In genomic region chr3:182385356-182385755, GRCh38 we compare ENCODE assay signal across 1 cellular context.
TF ChIP-seq lines count a peak whose summit lies in the region.

No MANE protein-coding gene starts in this region.

TF ChIP-seq in H1, 55 proteins besides CTCF, POLR2A, EP300 and RAD21 (continued from another document):
- TF ChIP-seq CHD7 (IDR thresholded peaks at IDR 0.05; ENCODE audit: insufficient replicate concordance, low read length) (peak; percentile 69), RFX5 (IDR thresholded peaks at IDR 0.05; ENCODE audit: borderline replicate concordance, low read depth, low read length) (no peak), CTBP2 (IDR thresholded peaks at IDR 0.05; ENCODE audit: borderline replicate concordance, insufficient read depth, insufficient read length, low read length) (no peak), NANOG (IDR thresholded peaks at IDR 0.05; ENCODE audit: insufficient read depth, low read depth, low read length, poor library complexity, severe bottlenecking) (peak; percentile 76), SIRT6 (IDR thresholded peaks at IDR 0.05; ENCODE audit: low read length) (no peak)
